Comparison of ENCODE assay signal across 12 cellular contexts in the genomic region with DNA sequence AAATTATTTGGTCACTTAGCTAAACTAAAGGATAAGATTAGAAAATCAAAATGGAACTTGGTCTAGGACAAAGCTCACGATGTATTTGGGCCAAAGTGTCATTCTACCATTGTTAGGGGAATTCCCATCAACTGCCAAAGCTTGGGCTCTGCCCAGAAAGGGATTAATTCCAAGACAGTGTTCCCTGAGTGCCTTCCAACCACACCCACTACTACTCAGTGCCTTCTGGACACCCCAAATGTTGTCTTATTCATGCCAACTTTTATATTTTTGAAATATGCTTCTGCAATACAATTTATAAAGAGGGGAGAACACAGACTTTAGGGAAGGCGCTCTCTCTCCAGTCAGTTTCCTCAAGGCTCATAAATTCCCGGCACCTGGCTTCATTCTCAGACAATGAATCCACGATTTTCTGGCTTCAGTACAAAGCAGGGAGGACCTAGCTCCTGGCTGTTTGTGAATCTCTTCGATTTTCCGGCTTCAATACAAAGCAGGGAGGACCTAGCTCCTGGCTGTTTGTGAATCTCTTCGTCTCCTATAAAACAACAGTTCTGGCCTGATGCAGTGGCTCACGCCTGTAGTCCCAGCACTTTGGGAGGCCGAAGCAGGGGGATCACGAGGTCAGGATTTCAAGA.
DNase-seq lines count a peak whose midpoint lies in the region; ATAC-seq and TF ChIP-seq lines count a peak whose summit lies in the region.
"Had no signal": no experiment of that assay in that cellular context is flagged by ENCODE, and none has a peak within 500 bp of the region (broad histone marks: within the 10 kb centered on the region; RNA-seq: fewer than 3 reads in every experiment).

No MANE protein-coding gene starts in this region.

- ATAC-seq in GM23338 (peak; percentile 83), RWPE2 (ENCODE audit: low read depth) (peak; percentile 70), left ventricle myocardium superior (peak; percentile 59), HG02642 (IDR thresholded peaks at IDR 0.05; ENCODE audit: poor library complexity, unreplicated experiment) (no peak), HG03571 (IDR thresholded peaks at IDR 0.05; ENCODE audit: unreplicated experiment) (no peak)

- TF ChIP-seq CTCF in GM23338 (conservative IDR thresholded peaks at IDR 0.05; ENCODE audit: low read depth in 2 of 2) (no peak), RWPE2 (IDR thresholded peaks at IDR 0.05; ENCODE audit: poor library complexity, severe bottlenecking) (no peak)

- H3K9me2 ChIP-seq in GM23338 (ENCODE audit: insufficient read depth): no peaks in the 10 kb centered on the region

- DNase-seq in GM23338 (ENCODE audit: low spot score) (peak; percentile 43), RWPE2 (ENCODE audit: low spot score) (no peak), left ventricle myocardium superior (no peak), renal cortical epithelial cell (ENCODE audit: low read depth) (peak; percentile 17), NCI-H526 (lab: John Stamatoyannopoulos, UW) (no peak)
- DNase-seq in stimulated activated naive CD4-positive, alpha-beta T cell (lab: John Stamatoyannopoulos, UW): no peak
- DNase-seq: Caco-2; central memory CD4-positive, alpha-beta T cell had no signal

- no peaks in the 10 kb centered on the region for H3F3A ChIP-seq in GM23338 (replicated peaks; ENCODE audit: low read depth)

- H3K27ac ChIP-seq in GM23338 (ENCODE audit: low read depth) (no peak overlapping the region), RWPE2 (ENCODE audit: poor library complexity, severe bottlenecking) (peak overlapping the region; percentile 14)
- H3K27ac ChIP-seq: neutrophil had no signal

- no peaks in the 10 kb centered on the region for H3K9me3 ChIP-seq in RWPE2 (ENCODE audit: severe bottlenecking)
- H3K9me3 ChIP-seq: Caco-2, heart left ventricle, neutrophil had no signal

- H3K36me3 ChIP-seq in GM23338 (ENCODE audit: insufficient read depth) (no peaks in the 10 kb centered on the region), RWPE2 (ENCODE audit: low read depth) (no peaks in the 10 kb centered on the region)
- H3K36me3 ChIP-seq: heart left ventricle, neutrophil had no signal

- no peaks in the 10 kb centered on the region for H3K79me2 ChIP-seq in GM23338 (replicated peaks; ENCODE audit: insufficient read depth)

- H3K27me3 Mint-ChIP-seq in GM23338 (ENCODE audit: insufficient read depth, low read depth, poor library complexity): peaks cover 9% of the 10 kb centered on the region

- intact Hi-C loops in left ventricle myocardium superior (cut with micrococcal nuclease): no loop called here

- H3K36me3 Mint-ChIP-seq in GM23338 (ENCODE audit: low read depth): no peaks in the 10 kb centered on the region

- H4K20me1 ChIP-seq in GM23338 (replicated peaks; ENCODE audit: insufficient read depth): no peaks in the 10 kb centered on the region

- no peak overlapping the region for H3K4me2 ChIP-seq in GM23338

- peak overlapping the region; percentile 1; the same call in 1 of the 2 replicates for H2AFZ ChIP-seq in GM23338

- no peaks in the 10 kb centered on the region for H3K27me3 ChIP-seq in GM23338 (ENCODE audit: insufficient read depth)
- no peaks in the 10 kb centered on the region for H3K27me3 ChIP-seq in RWPE2 (ENCODE audit: insufficient read depth, poor library complexity, severe bottlenecking)
- H3K27me3 ChIP-seq: heart left ventricle, neutrophil had no signal

- H3K27ac Mint-ChIP-seq in GM23338: peak overlapping the region; percentile 70; the same call in 1 of the 2 replicates

- no peak overlapping the region for H3K4me3 ChIP-seq in GM23338
- no peak overlapping the region for H3K4me3 ChIP-seq in RWPE2 (ENCODE audit: severe bottlenecking)
- H3K4me3 ChIP-seq: heart left ventricle had no signal

- no peak overlapping the region for H3K4me3 Mint-ChIP-seq in GM23338

- no peaks in the 10 kb centered on the region; the same call in 2 of the 3 replicates for H3K9me3 Mint-ChIP-seq in GM23338

- H3K4me1 ChIP-seq in GM23338 (ENCODE audit: insufficient read depth): no peaks in the 10 kb centered on the region
- peaks cover 11% of the 10 kb centered on the region for H3K4me1 ChIP-seq in RWPE2 (ENCODE audit: insufficient read depth, poor library complexity, severe bottlenecking)

- H3K4me1 Mint-ChIP-seq in GM23338: peaks cover 13% of the 10 kb centered on the region; the same call in 2 of the 3 replicates

TF ChIP-seq in GM23338, 12 proteins besides CTCF, POLR2A, EP300 and RAD21 (continues in another document):
- TF ChIP-seq NANOG (IDR thresholded peaks at IDR 0.05; ENCODE audit: borderline replicate concordance) (no peak), STAT1 (IDR thresholded peaks at IDR 0.05; ENCODE audit: unreplicated experiment) (no peak), ZNF114 (CRISPR knock-in tag; IDR thresholded peaks at IDR 0.05) (no peak), ZNF331 (CRISPR knock-in tag; IDR thresholded peaks at IDR 0.05; ENCODE audit: low read depth) (no peak), EZH2phosphoT487 (IDR thresholded peaks at IDR 0.05; ENCODE audit: unreplicated experiment) (no peak), EZH2 (IDR thresholded peaks at IDR 0.05; ENCODE audit: low read depth, unreplicated experiment) (no peak), CREB1 (CRISPR knock-in tag; IDR thresholded peaks at IDR 0.05; ENCODE audit: low read depth) (no peak), POLR2AphosphoS5 (IDR thresholded peaks at IDR 0.05; ENCODE audit: low read depth) (no peak), JUNB (IDR thresholded peaks at IDR 0.05; ENCODE audit: unreplicated experiment) (no peak)
- TF ChIP-seq, protein P1, sequence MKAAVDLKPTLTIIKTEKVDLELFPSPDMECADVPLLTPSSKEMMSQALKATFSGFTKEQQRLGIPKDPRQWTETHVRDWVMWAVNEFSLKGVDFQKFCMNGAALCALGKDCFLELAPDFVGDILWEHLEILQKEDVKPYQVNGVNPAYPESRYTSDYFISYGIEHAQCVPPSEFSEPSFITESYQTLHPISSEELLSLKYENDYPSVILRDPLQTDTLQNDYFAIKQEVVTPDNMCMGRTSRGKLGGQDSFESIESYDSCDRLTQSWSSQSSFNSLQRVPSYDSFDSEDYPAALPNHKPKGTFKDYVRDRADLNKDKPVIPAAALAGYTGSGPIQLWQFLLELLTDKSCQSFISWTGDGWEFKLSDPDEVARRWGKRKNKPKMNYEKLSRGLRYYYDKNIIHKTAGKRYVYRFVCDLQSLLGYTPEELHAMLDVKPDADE (IDR thresholded peaks at IDR 0.05): no peak
- TF ChIP-seq, protein P2, sequence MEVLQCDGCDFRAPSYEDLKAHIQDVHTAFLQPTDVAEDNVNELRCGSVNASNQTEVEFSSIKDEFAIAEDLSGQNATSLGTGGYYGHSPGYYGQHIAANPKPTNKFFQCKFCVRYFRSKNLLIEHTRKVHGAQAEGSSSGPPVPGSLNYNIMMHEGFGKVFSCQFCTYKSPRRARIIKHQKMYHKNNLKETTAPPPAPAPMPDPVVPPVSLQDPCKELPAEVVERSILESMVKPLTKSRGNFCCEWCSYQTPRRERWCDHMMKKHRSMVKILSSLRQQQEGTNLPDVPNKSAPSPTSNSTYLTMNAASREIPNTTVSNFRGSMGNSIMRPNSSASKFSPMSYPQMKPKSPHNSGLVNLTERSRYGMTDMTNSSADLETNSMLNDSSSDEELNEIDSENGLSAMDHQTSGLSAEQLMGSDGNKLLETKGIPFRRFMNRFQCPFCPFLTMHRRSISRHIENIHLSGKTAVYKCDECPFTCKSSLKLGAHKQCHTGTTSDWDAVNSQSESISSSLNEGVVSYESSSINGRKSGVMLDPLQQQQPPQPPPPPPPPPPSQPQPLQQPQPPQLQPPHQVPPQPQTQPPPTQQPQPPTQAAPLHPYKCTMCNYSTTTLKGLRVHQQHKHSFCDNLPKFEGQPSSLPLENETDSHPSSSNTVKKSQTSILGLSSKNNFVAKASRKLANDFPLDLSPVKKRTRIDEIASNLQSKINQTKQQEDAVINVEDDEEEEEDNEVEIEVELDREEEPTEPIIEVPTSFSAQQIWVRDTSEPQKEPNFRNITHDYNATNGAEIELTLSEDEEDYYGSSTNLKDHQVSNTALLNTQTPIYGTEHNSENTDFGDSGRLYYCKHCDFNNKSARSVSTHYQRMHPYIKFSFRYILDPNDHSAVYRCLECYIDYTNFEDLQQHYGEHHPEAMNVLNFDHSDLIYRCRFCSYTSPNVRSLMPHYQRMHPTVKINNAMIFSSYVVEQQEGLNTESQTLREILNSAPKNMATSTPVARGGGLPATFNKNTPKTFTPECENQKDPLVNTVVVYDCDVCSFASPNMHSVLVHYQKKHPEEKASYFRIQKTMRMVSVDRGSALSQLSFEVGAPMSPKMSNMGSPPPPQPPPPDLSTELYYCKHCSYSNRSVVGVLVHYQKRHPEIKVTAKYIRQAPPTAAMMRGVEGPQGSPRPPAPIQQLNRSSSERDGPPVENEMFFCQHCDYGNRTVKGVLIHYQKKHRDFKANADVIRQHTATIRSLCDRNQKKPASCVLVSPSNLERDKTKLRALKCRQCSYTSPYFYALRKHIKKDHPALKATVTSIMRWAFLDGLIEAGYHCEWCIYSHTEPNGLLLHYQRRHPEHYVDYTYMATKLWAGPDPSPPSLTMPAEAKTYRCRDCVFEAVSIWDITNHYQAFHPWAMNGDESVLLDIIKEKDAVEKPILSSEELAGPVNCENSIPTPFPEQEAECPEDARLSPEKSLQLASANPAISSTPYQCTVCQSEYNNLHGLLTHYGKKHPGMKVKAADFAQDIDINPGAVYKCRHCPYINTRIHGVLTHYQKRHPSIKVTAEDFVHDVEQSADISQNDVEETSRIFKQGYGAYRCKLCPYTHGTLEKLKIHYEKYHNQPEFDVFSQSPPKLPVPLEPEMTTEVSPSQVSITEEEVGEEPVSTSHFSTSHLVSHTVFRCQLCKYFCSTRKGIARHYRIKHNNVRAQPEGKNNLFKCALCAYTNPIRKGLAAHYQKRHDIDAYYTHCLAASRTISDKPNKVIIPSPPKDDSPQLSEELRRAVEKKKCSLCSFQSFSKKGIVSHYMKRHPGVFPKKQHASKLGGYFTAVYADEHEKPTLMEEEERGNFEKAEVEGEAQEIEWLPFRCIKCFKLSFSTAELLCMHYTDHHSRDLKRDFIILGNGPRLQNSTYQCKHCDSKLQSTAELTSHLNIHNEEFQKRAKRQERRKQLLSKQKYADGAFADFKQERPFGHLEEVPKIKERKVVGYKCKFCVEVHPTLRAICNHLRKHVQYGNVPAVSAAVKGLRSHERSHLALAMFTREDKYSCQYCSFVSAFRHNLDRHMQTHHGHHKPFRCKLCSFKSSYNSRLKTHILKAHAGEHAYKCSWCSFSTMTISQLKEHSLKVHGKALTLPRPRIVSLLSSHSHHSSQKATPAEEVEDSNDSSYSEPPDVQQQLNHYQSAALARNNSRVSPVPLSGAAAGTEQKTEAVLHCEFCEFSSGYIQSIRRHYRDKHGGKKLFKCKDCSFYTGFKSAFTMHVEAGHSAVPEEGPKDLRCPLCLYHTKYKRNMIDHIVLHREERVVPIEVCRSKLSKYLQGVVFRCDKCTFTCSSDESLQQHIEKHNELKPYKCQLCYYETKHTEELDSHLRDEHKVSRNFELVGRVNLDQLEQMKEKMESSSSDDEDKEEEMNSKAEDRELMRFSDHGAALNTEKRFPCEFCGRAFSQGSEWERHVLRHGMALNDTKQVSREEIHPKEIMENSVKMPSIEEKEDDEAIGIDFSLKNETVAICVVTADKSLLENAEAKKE (CRISPR knock-in tag; IDR thresholded peaks at IDR 0.05): no peak

Comparison
In these comparisons a context has a peak if more than half of its experiments do, and no peak if none do; other contexts are left out.
1. ATAC-seq: peak in GM23338 (single experiment), RWPE2 (single experiment) and left ventricle myocardium superior (single experiment); none in HG02642 (single experiment) and HG03571 (single experiment).
2. DNase-seq: peak in GM23338 (single experiment) and renal cortical epithelial cell (single experiment); none in RWPE2 (single experiment), left ventricle myocardium superior (single experiment), NCI-H526 (0 of 2) and stimulated activated naive CD4-positive, alpha-beta T cell (0 of 6).